In the genomic region with DNA sequence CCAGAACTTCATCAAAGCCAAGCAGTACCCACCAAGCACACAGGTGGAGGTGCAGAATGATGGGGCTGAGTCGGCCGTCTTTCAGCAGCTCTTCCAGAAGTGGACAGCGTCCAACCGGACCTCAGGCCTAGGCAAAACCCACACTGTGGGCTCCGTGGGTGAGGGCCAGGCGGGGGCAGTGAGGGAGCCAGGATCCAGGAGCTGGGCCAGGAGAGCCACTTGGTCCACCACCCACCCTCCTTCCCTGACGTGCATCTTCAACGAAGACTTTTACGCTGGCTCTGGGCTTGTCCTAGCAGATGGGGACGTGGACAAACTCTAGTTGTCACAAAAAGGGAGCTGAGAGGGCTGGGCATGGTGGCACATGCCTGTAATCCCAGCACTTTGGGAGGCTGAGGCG, we compare ENCODE assay signal across 32 cellular contexts. TPM values are rescaled to one million over a fixed set of nuclear protein-coding genes. Genes with fewer than 3 reads are reported as not detected.
"Had no signal": no experiment of that assay in that cellular context is flagged by ENCODE, and none has a peak within 500 bp of the region (broad histone marks: within the 10 kb centered on the region; RNA-seq: fewer than 3 reads in every experiment).

No MANE protein-coding gene starts in this region.

- ATAC-seq: activated CD8-positive, alpha-beta memory T cell treated with anti-CD3 and anti-CD28 coated beads, Interleukin-2, amount 10 ng/mL, durations not matched to agents 7 days and 5 days; esophagus mucosa; left lobe of liver had no signal

- H3K27me3 Mint-ChIP-seq: activated naive CD8-positive, alpha-beta T cell treated with anti-CD3 and anti-CD28 coated beads for 36 hours had no signal

- DNase-seq: activated CD4-positive, alpha-beta memory T cell treated with anti-CD3 and anti-CD28 coated beads, Interleukin-2, amount 10 ng/mL, durations not matched to agents 7 days and 5 days; activated CD4-positive, alpha-beta T cell treated with anti-CD3 and anti-CD28 coated beads, Interleukin-2, amount 10 ng/mL, durations not matched to agents 24 days and 14 days; activated CD4-positive, CD25-positive, alpha-beta regulatory T cell treated with anti-CD3 and anti-CD28 coated beads, Interleukin-2, amount 50 U/mL, for 72 hours; activated CD8-positive, alpha-beta memory T cell treated with anti-CD3 and anti-CD28 coated beads, Interleukin-2, amount 10 ng/mL, durations not matched to agents 7 days and 5 days; activated naive CD4-positive, alpha-beta T cell treated with Interleukin-2 at 50 U/mL for 16 hours; activated naive CD8-positive, alpha-beta T cell treated with anti-CD3 and anti-CD28 coated beads for 36 hours; activated T-cell treated with anti-CD3 and anti-CD28 coated beads, Interleukin-2, amount 50 U/mL, for 48 hours; amniotic stem cell; central memory CD4-positive, alpha-beta T cell; endodermal cell; foreskin fibroblast; head of caudate nucleus; hypothalamus; immature natural killer cell; naive B cell; nephron progenitor cell; retina; stimulated activated naive CD4-positive, alpha-beta T cell treated with Interleukin-2 at 50 U/mL for 16 hours; T-helper 2 cell had no signal

- H3K4me1 Mint-ChIP-seq: activated CD4-positive, alpha-beta T cell treated with anti-CD3 and anti-CD28 coated beads, Interleukin-2, amount 10 ng/mL, durations not matched to agents 24 days and 14 days; activated naive CD8-positive, alpha-beta T cell treated with anti-CD3 and anti-CD28 coated beads for 36 hours; endodermal cell; immature natural killer cell; mesothelial cell of epicardium had no signal

- H3K36me3 Mint-ChIP-seq: activated CD8-positive, alpha-beta memory T cell treated with anti-CD3 and anti-CD28 coated beads, Interleukin-2, amount 10 ng/mL, durations not matched to agents 7 days and 5 days; activated naive CD8-positive, alpha-beta T cell treated with anti-CD3 and anti-CD28 coated beads for 36 hours; immature natural killer cell; mesothelial cell of epicardium; naive B cell had no signal

- H3K9me3 ChIP-seq: ovary, prostate gland, tibial nerve had no signal

- H3K4me3 Mint-ChIP-seq: activated CD4-positive, alpha-beta memory T cell treated with anti-CD3 and anti-CD28 coated beads, Interleukin-2, amount 10 ng/mL, durations not matched to agents 7 days and 5 days; activated CD4-positive, alpha-beta T cell treated with anti-CD3 and anti-CD28 coated beads, Interleukin-2, amount 10 ng/mL, durations not matched to agents 24 days and 14 days; activated CD8-positive, alpha-beta memory T cell treated with anti-CD3 and anti-CD28 coated beads, Interleukin-2, amount 10 ng/mL, durations not matched to agents 7 days and 5 days; activated naive CD8-positive, alpha-beta T cell treated with anti-CD3 and anti-CD28 coated beads for 36 hours; dendritic cell treated with granulocyte-macrophage colony-stimulating factor and Interleukin-4, amounts not matched to agents 40 ng/mL and 50 ng/mL, for 4 days; endodermal cell; immature natural killer cell; mesothelial cell of epicardium; naive B cell; nephron progenitor cell had no signal

- H3K27me3 ChIP-seq: ovary, tibial nerve had no signal

- H3K4me3 ChIP-seq: ovary, prostate gland, smooth muscle cell, tibial nerve had no signal

- H3K4me1 ChIP-seq: prostate gland, tibial nerve had no signal

- H3K27ac ChIP-seq: ovary, prostate gland, tibial nerve had no signal

- H3K9me3 Mint-ChIP-seq: activated CD4-positive, alpha-beta memory T cell treated with anti-CD3 and anti-CD28 coated beads, Interleukin-2, amount 10 ng/mL, durations not matched to agents 7 days and 5 days; activated CD4-positive, alpha-beta T cell treated with anti-CD3 and anti-CD28 coated beads, Interleukin-2, amount 10 ng/mL, durations not matched to agents 24 days and 14 days; activated naive CD8-positive, alpha-beta T cell treated with anti-CD3 and anti-CD28 coated beads for 36 hours; activated T-helper 2 cell treated with anti-CD3 and anti-CD28 coated beads, Interferon-gamma antibody, Interleukin-2, Interleukin-4, amounts not matched to agents 10 μg/mL and 5 μg/mL and 100 μg/mL, durations not matched to agents 14 hours and 24 hours and 36 hours; dendritic cell treated with granulocyte-macrophage colony-stimulating factor and Interleukin-4, amounts not matched to agents 40 ng/mL and 50 ng/mL, for 4 days; endodermal cell; immature natural killer cell; mesothelial cell of epicardium; naive B cell; nephron progenitor cell had no signal

- H3K36me3 ChIP-seq: ovary, prostate gland, tibial nerve had no signal

- H3K4me2 ChIP-seq: smooth muscle cell had no signal

- H3K27ac Mint-ChIP-seq: activated CD4-positive, alpha-beta memory T cell treated with anti-CD3 and anti-CD28 coated beads, Interleukin-2, amount 10 ng/mL, durations not matched to agents 7 days and 5 days; activated CD4-positive, alpha-beta T cell treated with anti-CD3 and anti-CD28 coated beads, Interleukin-2, amount 10 ng/mL, durations not matched to agents 24 days and 14 days; activated CD8-positive, alpha-beta memory T cell treated with anti-CD3 and anti-CD28 coated beads, Interleukin-2, amount 10 ng/mL, durations not matched to agents 7 days and 5 days; activated naive CD8-positive, alpha-beta T cell treated with anti-CD3 and anti-CD28 coated beads for 36 hours; activated T-helper 2 cell treated with anti-CD3 and anti-CD28 coated beads, Interferon-gamma antibody, Interleukin-2, Interleukin-4, amounts not matched to agents 10 μg/mL and 5 μg/mL and 100 μg/mL, durations not matched to agents 14 hours and 24 hours and 36 hours; dendritic cell treated with granulocyte-macrophage colony-stimulating factor and Interleukin-4, amounts not matched to agents 40 ng/mL and 50 ng/mL, for 4 days; endodermal cell; mesothelial cell of epicardium; nephron progenitor cell had no signal

RNA-seq across cellular contexts. Expression of a gene that starts 11.8 kb away (rescaled TPM):
- total RNA-seq: activated CD4-positive, alpha-beta memory T cell treated with anti-CD3 and anti-CD28 coated beads, Interleukin-2, amount 10 ng/mL, durations not matched to agents 7 days and 5 days; activated CD4-positive, alpha-beta T cell treated with anti-CD3 and anti-CD28 coated beads, Interleukin-2, amount 10 ng/mL, durations not matched to agents 24 days and 14 days; activated naive CD8-positive, alpha-beta T cell treated with anti-CD3 and anti-CD28 coated beads for 36 hours; activated T-helper 2 cell treated with anti-CD3 and anti-CD28 coated beads, Interferon-gamma antibody, Interleukin-2, Interleukin-4, amounts not matched to agents 10 μg/mL and 5 μg/mL and 100 μg/mL, durations not matched to agents 14 hours and 24 hours and 36 hours; esophagus mucosa; kidney epithelial cell; lung microvascular endothelial cell; smooth muscle cell; temporal lobe; tibial nerve; urinary bladder had no signal
